In the genomic region with DNA sequence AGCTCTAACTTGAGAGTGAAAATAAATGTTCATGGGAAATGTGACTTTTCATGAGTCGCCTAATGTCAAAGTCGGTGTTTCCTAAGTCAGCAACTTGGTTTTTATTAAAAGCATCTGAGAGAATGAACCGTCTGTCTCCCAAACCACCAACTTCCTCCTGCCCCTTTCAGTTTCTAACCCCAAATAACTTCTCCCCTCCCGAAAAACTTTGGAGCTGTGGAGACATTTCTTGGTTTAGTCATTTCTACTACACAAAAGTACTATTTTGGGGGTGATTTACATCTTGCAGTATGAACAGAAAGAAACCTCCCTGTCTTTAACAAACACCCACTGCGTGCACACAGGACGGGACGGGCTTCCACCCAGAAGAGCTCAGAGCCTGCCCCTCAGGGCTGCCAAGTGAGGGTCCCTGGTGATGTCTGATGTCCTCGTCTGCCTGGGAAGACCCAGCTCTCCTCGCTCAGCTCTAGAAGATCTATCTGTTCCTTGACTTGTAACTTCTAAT, we compare ENCODE assay signal across 8 cellular contexts.
DNase-seq lines count a peak whose midpoint lies in the region; ATAC-seq and TF ChIP-seq lines count a peak whose summit lies in the region.

No MANE protein-coding gene starts in this region.

- H3K79me2 ChIP-seq in PC-9 (ENCODE audit: low read depth), result peaks cover 9% of the 10 kb centered on the region; the same call in 1 of the 2 replicates

- H3K4me1 ChIP-seq in PC-9 (replicated peaks; ENCODE audit: insufficient read depth), result peaks cover 59% of the 10 kb centered on the region

- H3K4me3 ChIP-seq in PC-9, result no peak overlapping the region

- peaks cover 16% of the 10 kb centered on the region for H3K36me3 Mint-ChIP-seq in activated naive CD8-positive, alpha-beta T cell treated with anti-CD3 and anti-CD28 coated beads, Interleukin-2, amount 50 U/mL, for 24 hours (ENCODE audit: low read depth)
- H3K36me3 Mint-ChIP-seq in naive thymus-derived CD8-positive, alpha-beta T cell, result peaks cover 5 to 49% (median 14%) of the 10 kb centered on the region in 3 donors

- intact Hi-C loops in PC-9 (cut with micrococcal nuclease; ENCODE audit: unreplicated experiment), result loop anchor here (5.0 to 10.0 kb wide), 2 partner anchors 50 to 233 kb away; no protein-coding TSS in a partner anchor

- in situ Hi-C loops in GM13976 (cut with MboI; ENCODE audit: low sequenced_read_pairs, unreplicated experiment), result no loop called here

- no peak overlapping the region for H3K4me2 ChIP-seq in PC-9

- no peaks in the 10 kb centered on the region for H3K9me2 ChIP-seq in PC-9 (ENCODE audit: insufficient read depth)

- no peaks in the 10 kb centered on the region for H3K9me3 ChIP-seq in PC-9 (ENCODE audit: insufficient read depth, low read depth)

- peak overlapping the region; percentile 67 for H3K4me3 Mint-ChIP-seq in activated naive CD8-positive, alpha-beta T cell treated with anti-CD3 and anti-CD28 coated beads, Interleukin-2, amount 50 U/mL, for 24 hours
- peak overlapping the region; percentile 68 to 86 (median 78) for H3K4me3 Mint-ChIP-seq in naive thymus-derived CD8-positive, alpha-beta T cell

- H2AFZ ChIP-seq in PC-9, result no peak overlapping the region

- peak; percentile 77 for DNase-seq in GM13976 (ENCODE audit: low spot score)
- DNase-seq in LHCN-M2 (ENCODE audit: low read depth), result peak; percentile 76
- peak; percentile 48 for DNase-seq in activated naive CD8-positive, alpha-beta T cell treated with anti-CD3 and anti-CD28 coated beads, Interleukin-2, amount 50 U/mL, for 24 hours
- DNase-seq in naive thymus-derived CD8-positive, alpha-beta T cell, result peak in 1 of 10 donors; percentile 41
- DNase-seq in kidney tubule cell (ENCODE audit: low spot score), result no peak
- no peak for DNase-seq in COR-L47 (lab: John Stamatoyannopoulos, UW)
- DNase-seq in PC-9, result no peak

- no peak for TF ChIP-seq CTCF in GM13976 (IDR thresholded peaks at IDR 0.05; ENCODE audit: borderline replicate concordance, control extremely low read depth, extremely low read depth, insufficient read depth, missing control alignments)
- no peak for TF ChIP-seq CTCF in PC-9 (conservative IDR thresholded peaks at IDR 0.05)

- H4K20me1 ChIP-seq in PC-9 (ENCODE audit: insufficient read depth), result no peaks in the 10 kb centered on the region

- no peaks in the 10 kb centered on the region for H3K27me3 Mint-ChIP-seq in activated naive CD8-positive, alpha-beta T cell treated with anti-CD3 and anti-CD28 coated beads, Interleukin-2, amount 50 U/mL, for 24 hours
- H3K27me3 Mint-ChIP-seq in naive thymus-derived CD8-positive, alpha-beta T cell, result no peaks in the 10 kb centered on the region

- ATAC-seq in GM21619 (IDR thresholded peaks at IDR 0.05; ENCODE audit: unreplicated experiment), result peak; percentile 57
- peak; percentile 54 for ATAC-seq in activated naive CD8-positive, alpha-beta T cell treated with anti-CD3 and anti-CD28 coated beads, Interleukin-2, amount 50 U/mL, for 24 hours
- ATAC-seq in naive thymus-derived CD8-positive, alpha-beta T cell, result peak; percentile 30 to 41

- H3F3A ChIP-seq in PC-9 (ENCODE audit: insufficient read depth, low read depth), result peaks cover 22% of the 10 kb centered on the region

- POLR2A ChIA-PET in naive thymus-derived CD8-positive, alpha-beta T cell (lab: Charles Lee), result interaction anchor here (0.8 to 2.7 kb wide), 12 partner anchors 11 to 153 kb away, joined by 3 to 16 read pairs (median 4); no protein-coding TSS in a partner anchor
- POLR2A ChIA-PET in PC-9 (lab: Charles Lee; ENCODE audit: unreplicated experiment), result interaction anchor here (0.6 kb wide), 2 partner anchors 33 to 90 kb away, joined by 3 read pairs; no protein-coding TSS in a partner anchor

- no peak overlapping the region for H3K27ac ChIP-seq in PC-9

- H3K36me3 ChIP-seq in PC-9 (ENCODE audit: low read depth), result no peaks in the 10 kb centered on the region

- CTCF ChIA-PET in PC-9 (lab: Charles Lee), result no interaction called here

- BruUV-seq in PC-9 (replicated peaks; lab: Mats Ljungman, UMichigan), result no TSS peak

- H3K4me1 Mint-ChIP-seq in activated naive CD8-positive, alpha-beta T cell treated with anti-CD3 and anti-CD28 coated beads, Interleukin-2, amount 50 U/mL, for 24 hours, result peaks cover 65% of the 10 kb centered on the region
- peaks cover 38 to 76% (median 71%) of the 10 kb centered on the region in 4 donors for H3K4me1 Mint-ChIP-seq in naive thymus-derived CD8-positive, alpha-beta T cell

- peak overlapping the region; percentile 95 for H3K27ac Mint-ChIP-seq in activated naive CD8-positive, alpha-beta T cell treated with anti-CD3 and anti-CD28 coated beads, Interleukin-2, amount 50 U/mL, for 24 hours
- H3K27ac Mint-ChIP-seq in naive thymus-derived CD8-positive, alpha-beta T cell, result peak overlapping the region; percentile 58 to 98 (median 96)

- H3K27me3 ChIP-seq in PC-9 (ENCODE audit: insufficient read depth, low read depth), result no peaks in the 10 kb centered on the region

- H3K9me3 Mint-ChIP-seq in activated naive CD8-positive, alpha-beta T cell treated with anti-CD3 and anti-CD28 coated beads, Interleukin-2, amount 50 U/mL, for 24 hours, result peaks cover 4% of the 10 kb centered on the region
- peaks cover 0 to 2% (median 0%) of the 10 kb centered on the region in 9 donors for H3K9me3 Mint-ChIP-seq in naive thymus-derived CD8-positive, alpha-beta T cell

Comparison
In these comparisons a context has a peak if more than half of its experiments do, and no peak if none do; other contexts are left out.
1. DNase-seq: peak in GM13976 (single experiment), LHCN-M2 (single experiment) and activated naive CD8-positive, alpha-beta T cell treated with anti-CD3 and anti-CD28 coated beads, Interleukin-2, amount 50 U/mL, for 24 hours (single experiment); none in kidney tubule cell (single experiment), COR-L47 (single experiment) and PC-9 (0 of 2).
2. Peak in every context shown above with its lines, with median percentiles within 50 percentile points of each other: ATAC-seq.